ENCODE assay signal across 21 cellular contexts in genomic region chr1:30875916-30876315, GRCh38. TPM values are rescaled to one million over a fixed set of nuclear protein-coding genes. Genes with fewer than 3 reads are reported as not detected.
DNase-seq lines count a peak whose midpoint lies in the region; ATAC-seq and TF ChIP-seq lines count a peak whose summit lies in the region.
"Had no signal": no experiment of that assay in that cellular context is flagged by ENCODE, and none has a peak within 500 bp of the region (broad histone marks: within the 10 kb centered on the region; RNA-seq: fewer than 3 reads in every experiment).

No MANE protein-coding gene starts in this region.

- no peak overlapping the region for H3K4ac ChIP-seq in IMR-90 (ENCODE audit: low read depth, low read length)
- H3K4ac ChIP-seq in mesenchymal stem cell (ENCODE audit: low read depth in 1 of 2, low read length in 2 of 2) = no peak overlapping the region

- no peak for ATAC-seq in IMR-90 (ENCODE audit: low read depth)
- ATAC-seq: A549 had no signal

- dilution Hi-C loops in IMR-90 (cut with HindIII; ENCODE audit: low sequenced_read_pairs, unreplicated experiment) = no loop called here

- peaks cover 31% of the 10 kb centered on the region for H4K20me1 ChIP-seq in IMR-90 (ENCODE audit: insufficient read depth, low read length)

- no peak for TF ChIP-seq RAD21 in IMR-90 (IDR thresholded peaks at IDR 0.05; ENCODE audit: low read length)

- H3K27ac Mint-ChIP-seq in mesothelial cell of epicardium = no peak overlapping the region
- H3K27ac Mint-ChIP-seq: CD4-positive, alpha-beta T cell; CD8-positive, alpha-beta memory T cell had no signal

- intact Hi-C loops in IMR-90 (cut with micrococcal nuclease) = no loop called here

- no peak overlapping the region for H3K18ac ChIP-seq in IMR-90 (ENCODE audit: low read depth, low read length)
- no peak overlapping the region for H3K18ac ChIP-seq in mesenchymal stem cell (ENCODE audit: low read depth in 1 of 2, low read length in 2 of 2)

- in situ Hi-C loops in IMR-90 (cut with MboI; ENCODE audit: low sequenced_read_pairs) = no loop called here

- H3K36me3 ChIP-seq in IMR-90 (ENCODE audit: control insufficient read depth, insufficient read depth, low read length) (peaks cover 48% of the 10 kb centered on the region), mesenchymal stem cell (ENCODE audit: control insufficient read depth in 1 of 2, insufficient read depth in 2 of 2, low read depth in 1 of 2, low read length in 2 of 2) (peaks cover 28 to 68% of the 10 kb centered on the region in 2 experiments)
- H3K36me3 ChIP-seq: BE2C had no signal

- H3K4me3 Mint-ChIP-seq in mesothelial cell of epicardium = no peak overlapping the region
- H3K4me3 Mint-ChIP-seq: CD4-positive, alpha-beta T cell; CD8-positive, alpha-beta memory T cell had no signal

- no peak for TF ChIP-seq POLR2A in IMR-90 (IDR thresholded peaks at IDR 0.05; ENCODE audit: low read depth, low read length)

- DNase-seq in IMR-90 (no peak), dermis blood vessel endothelial cell (peak; percentile 59), mesenchymal stem cell (no peak), mesothelial cell of epicardium (ENCODE audit: low spot score in 2 of 2, unreplicated experiment in 2 of 2) (no peak), caudate nucleus (lab: John Stamatoyannopoulos, UW) (no peak), DMS79 treated with DMSO at 0.1 percent for 48 hours (lab: John Stamatoyannopoulos, UW) (no peak)
- DNase-seq: 8988T; ACHN; AML-193; BE2C; CD4-positive, alpha-beta T cell; CD8-positive, alpha-beta memory T cell; DMS 273 treated with DMSO at 0.1 percent for 48 hours; DMS53; DND-41; GM23248; H7; HCEC 1CT had no signal

- H2BK5ac ChIP-seq in IMR-90 (ENCODE audit: low read depth, low read length, poor library complexity, severe bottlenecking) = no peak overlapping the region
- no peak overlapping the region for H2BK5ac ChIP-seq in mesenchymal stem cell (ENCODE audit: low read depth, low read length, poor library complexity, severe bottlenecking)

- peaks cover 23% of the 10 kb centered on the region for H3K9me1 ChIP-seq in IMR-90 (ENCODE audit: insufficient read depth, low read length)

- H3K23ac ChIP-seq in IMR-90 (ENCODE audit: low read depth, low read length) (no peak overlapping the region), mesenchymal stem cell (ENCODE audit: low read length in 2 of 2) (no peak overlapping the region)

- H3K9me3 ChIP-seq in IMR-90 (ENCODE audit: control insufficient read depth, insufficient read depth, low read length) (peaks cover 16% of the 10 kb centered on the region), mesenchymal stem cell (ENCODE audit: control insufficient read depth, low read length) (peaks cover 23% of the 10 kb centered on the region)
- H3K9me3 ChIP-seq: A549; BE2C; BLaER1 treated with 17β-estradiol and CSF1 and Interleukin-3, amounts not matched to agents 10 nM and 100 nM had no signal

- peaks cover 32% of the 10 kb centered on the region for H3K4me1 ChIP-seq in IMR-90 (ENCODE audit: control insufficient read depth, insufficient read depth, low read length)
- peaks cover 6% of the 10 kb centered on the region for H3K4me1 ChIP-seq in mesenchymal stem cell (ENCODE audit: control insufficient read depth, insufficient read depth, low read depth, low read length)
- H3K4me1 ChIP-seq: A549, BE2C had no signal

- H4K8ac ChIP-seq in IMR-90 (ENCODE audit: low read depth in 2 of 2, low read length in 2 of 2) = no peak overlapping the region
- no peak overlapping the region for H4K8ac ChIP-seq in mesenchymal stem cell (ENCODE audit: low read length)

- no peak overlapping the region for H3K4me3 ChIP-seq in IMR-90 (ENCODE audit: insufficient read depth, low read depth, low read length)
- H3K4me3 ChIP-seq in mesenchymal stem cell (ENCODE audit: insufficient read depth in 1 of 2, low read depth in 1 of 2, low read length in 2 of 2) = no peak overlapping the region
- H3K4me3 ChIP-seq: A549; BLaER1 treated with 17β-estradiol and CSF1 and Interleukin-3, amounts not matched to agents 10 nM and 100 nM; GM23248 had no signal

- no peak overlapping the region for H3K27ac ChIP-seq in IMR-90 (ENCODE audit: insufficient read depth, low read length)
- no peak overlapping the region for H3K27ac ChIP-seq in mesenchymal stem cell (ENCODE audit: low read length, poor library complexity, severe bottlenecking)
- no peak overlapping the region for H3K27ac ChIP-seq in caudate nucleus (ENCODE audit: low read depth, low read length)
- H3K27ac ChIP-seq: A549, GM23248 had no signal

- no TSS peak for BruUV-seq in IMR-90 (replicated peaks; lab: Mats Ljungman, UMichigan)

- H2BK12ac ChIP-seq in mesenchymal stem cell (ENCODE audit: low read length in 2 of 2) = no peak overlapping the region

- H3K9me3 Mint-ChIP-seq in mesothelial cell of epicardium = no peaks in the 10 kb centered on the region
- H3K9me3 Mint-ChIP-seq: CD4-positive, alpha-beta T cell; CD8-positive, alpha-beta memory T cell had no signal

- no peaks in the 10 kb centered on the region for H3K27me3 Mint-ChIP-seq in mesothelial cell of epicardium (ENCODE audit: low read depth)

- TF ChIP-seq CTCF in IMR-90 (conservative IDR thresholded peaks at IDR 0.05; ENCODE audit: low read depth, low read length) (no peak), mesothelial cell of epicardium (IDR thresholded peaks at IDR 0.05; ENCODE audit: unreplicated experiment) (no peak)

- no peak overlapping the region for H3K4me2 ChIP-seq in IMR-90 (ENCODE audit: low read depth, low read length)
- H3K4me2 ChIP-seq in mesenchymal stem cell (ENCODE audit: low read length, poor library complexity, severe bottlenecking) = no peak overlapping the region
- H3K4me2 ChIP-seq: A549 had no signal

- no peak overlapping the region for H2BK20ac ChIP-seq in IMR-90 (ENCODE audit: low read depth, low read length)

- H3K79me1 ChIP-seq in IMR-90 (ENCODE audit: low read depth in 1 of 2, low read length in 2 of 2) = peaks cover 12 to 64% of the 10 kb centered on the region in 2 experiments
- H3K79me1 ChIP-seq in mesenchymal stem cell (replicated peaks; ENCODE audit: low read length, poor library complexity, severe bottlenecking) = peaks cover 10% of the 10 kb centered on the region

- no peak overlapping the region for H2AFZ ChIP-seq in IMR-90 (replicated peaks; ENCODE audit: low read length, poor library complexity)
- H2AFZ ChIP-seq in mesenchymal stem cell (ENCODE audit: low read depth, low read length) = no peak overlapping the region
- H2AFZ ChIP-seq: GM23248 had no signal

- peak overlapping the region; percentile 57; the same call in 1 of the 2 replicates for H2AK5ac ChIP-seq in IMR-90 (ENCODE audit: low read depth, low read length)
- no peak overlapping the region for H2AK5ac ChIP-seq in mesenchymal stem cell (ENCODE audit: low read length, severe bottlenecking)

- no peak overlapping the region for H4K91ac ChIP-seq in IMR-90 (ENCODE audit: insufficient read depth, low read depth, low read length)
- H4K91ac ChIP-seq in mesenchymal stem cell (ENCODE audit: low read length) = no peak overlapping the region

- peaks cover 28% of the 10 kb centered on the region for H3K4me1 Mint-ChIP-seq in mesothelial cell of epicardium

- H3K14ac ChIP-seq in IMR-90 (replicated peaks; ENCODE audit: low read depth, low read length) (no peak overlapping the region), mesenchymal stem cell (ENCODE audit: low read length in 2 of 2) (no peak overlapping the region)

- no peaks in the 10 kb centered on the region for H3K36me3 Mint-ChIP-seq in mesothelial cell of epicardium
- H3K36me3 Mint-ChIP-seq: CD14-positive monocyte; CD8-positive, alpha-beta memory T cell had no signal

- WGBS in IMR-90 (ENCODE audit: extremely low coverage in 2 of 2, insufficient read length in 1 of 2), 2 experiments = 96% methylated on average over 3 of the region's 11 CpGs; no CpG with 5 or more reads in 1 of the 2 experiments
- 97% methylated on average over 11 of the region's 11 CpGs for WGBS in mesenchymal stem cell

- H3K56ac ChIP-seq in IMR-90 (ENCODE audit: extremely low read depth, insufficient read depth, low read length) = no peak overlapping the region

- CTCF ChIA-PET in IMR-90 (lab: Yijun Ruan, JAX) = no interaction called here

- no peak overlapping the region for H2AK9ac ChIP-seq in IMR-90 (replicated peaks; ENCODE audit: low read depth, low read length, poor library complexity)

- H2BK15ac ChIP-seq in IMR-90 (ENCODE audit: low read depth, low read length) (no peak overlapping the region), mesenchymal stem cell (ENCODE audit: low read depth, poor library complexity, severe bottlenecking) (peak overlapping the region; percentile 4)

- H2BK120ac ChIP-seq in IMR-90 (ENCODE audit: low read depth, low read length) (no peak overlapping the region), mesenchymal stem cell (ENCODE audit: low read depth, low read length) (no peak overlapping the region)

- no peaks in the 10 kb centered on the region for H3K27me3 ChIP-seq in IMR-90 (ENCODE audit: control insufficient read depth, insufficient read depth, low read length)
- H3K27me3 ChIP-seq in mesenchymal stem cell (ENCODE audit: control insufficient read depth in 1 of 2, insufficient read depth in 1 of 2, low read length in 2 of 2) = no peaks in the 10 kb centered on the region
- H3K27me3 ChIP-seq: BE2C had no signal

- POLR2A ChIA-PET in IMR-90 (lab: Charles Lee; ENCODE audit: unreplicated experiment) = no interaction called here

- H3K9ac ChIP-seq in IMR-90 (ENCODE audit: low read depth, low read length) = no peak overlapping the region
- no peak overlapping the region for H3K9ac ChIP-seq in mesenchymal stem cell (ENCODE audit: low read length)
- H3K9ac ChIP-seq: GM23248 had no signal

- H4K5ac ChIP-seq in IMR-90 (ENCODE audit: low read depth, low read length) = no peak overlapping the region

TF ChIP-seq in IMR-90, 13 proteins besides CTCF, POLR2A, EP300 and RAD21 (continues in another document):
- no peak for TF ChIP-seq MAFK (IDR thresholded peaks at IDR 0.05; ENCODE audit: low read depth, low read length)
- no peak for TF ChIP-seq USF2 (IDR thresholded peaks at IDR 0.05; ENCODE audit: low read depth, low read length)
- TF ChIP-seq MAZ (IDR thresholded peaks at IDR 0.05; ENCODE audit: borderline replicate concordance, low read depth, low read length) = no peak
- TF ChIP-seq CEBPB (IDR thresholded peaks at IDR 0.05; ENCODE audit: low read depth, low read length) = no peak

RNA-seq across cellular contexts. Expression of gene SDC3, which starts 32.6 kb away (rescaled TPM):
- total RNA-seq in IMR-90 (2012; rRNA removed) (13.1 and 14.2 TPM in 2 replicates), dermis blood vessel endothelial cell (22.0 and 55.3 TPM in 2 replicates), mesothelial cell of epicardium (43.2 to 46.7 TPM (median 43.3 TPM) in 3 replicates)
- polyA plus RNA-seq in IMR-90 (2012; rRNA removed) = 71.5 and 75.7 TPM in 2 replicates
- polyA plus RNA-seq in IMR-90 (2012; cell fraction: cytosol; rRNA removed) = 47.3 and 81.5 TPM in 2 replicates
- 36.2 and 50.9 TPM in 2 replicates for polyA plus RNA-seq in IMR-90 (2012; cell fraction: nucleus; rRNA removed; ENCODE audit: low replicate concordance)
- polyA plus RNA-seq in mesenchymal stem cell (2013, experiment 1 of 2) = 102 TPM
- 102 TPM for polyA plus RNA-seq in mesenchymal stem cell (2013, experiment 2 of 2)
- polyA plus RNA-seq: CD8-positive, alpha-beta memory T cell had no signal
